ENCODE assay signal across 8 cellular contexts in the genomic region with DNA sequence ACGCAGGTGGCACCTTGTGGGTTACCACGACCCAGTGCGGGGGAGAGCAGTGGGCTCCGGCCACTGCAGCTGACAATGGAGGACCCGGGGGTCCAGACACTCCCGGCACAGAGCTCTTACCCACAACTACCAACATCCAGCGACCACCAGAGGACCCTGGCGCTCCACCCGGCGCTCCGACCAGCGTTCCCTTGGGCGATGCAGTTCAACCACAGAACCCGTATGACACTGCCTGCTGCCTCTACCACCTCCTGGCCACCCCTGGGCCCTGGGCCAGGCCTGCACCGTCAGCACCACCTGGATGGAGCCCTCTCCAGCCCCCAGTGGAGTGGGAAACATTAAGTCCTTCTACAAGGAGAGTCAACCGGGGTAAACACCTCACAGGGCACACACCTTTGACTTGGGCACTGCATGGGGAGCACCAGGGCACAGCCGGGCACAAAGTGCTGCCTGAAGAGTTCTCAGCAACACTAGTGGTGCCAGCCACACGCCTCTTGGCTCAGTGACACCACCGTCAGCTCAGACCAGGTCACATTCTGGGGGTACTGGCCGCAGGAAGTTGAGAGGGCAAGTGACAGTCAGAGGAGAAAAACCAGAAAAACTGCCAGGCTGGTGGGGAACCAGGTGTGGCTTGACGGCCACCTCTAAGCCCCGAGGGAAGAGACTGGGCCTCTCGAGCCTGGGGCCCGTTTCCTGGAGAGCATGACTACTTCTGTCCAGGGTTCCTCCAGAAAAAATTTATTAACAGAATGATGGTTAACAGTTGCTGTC. TPM values are rescaled to one million over a fixed set of nuclear protein-coding genes. Genes with fewer than 3 reads are reported as not detected.
DNase-seq lines count a peak whose midpoint lies in the region; ATAC-seq, FAIRE-seq and TF ChIP-seq lines count a peak whose summit lies in the region.

No MANE protein-coding gene starts in this region.

- H3K27me3 ChIP-seq in astrocyte (ENCODE audit: insufficient read depth, low read length) (no peaks in the 10 kb centered on the region), testis (no peaks in the 10 kb centered on the region)

- TF ChIP-seq CTCF in astrocyte (IDR thresholded peaks at IDR 0.05; ENCODE audit: insufficient read depth, low read depth, low read length) (no peak), testis (IDR thresholded peaks at IDR 0.05) (no peak)

- H3K27ac Mint-ChIP-seq in activated naive CD4-positive, alpha-beta T cell treated with anti-CD3 and anti-CD28 coated beads for 36 hours: peak overlapping the region; percentile 85
- H3K27ac Mint-ChIP-seq in astrocyte (ENCODE audit: unreplicated experiment): peak overlapping the region; percentile 47

- CTCF ChIA-PET in activated naive CD4-positive, alpha-beta T cell treated with anti-CD3 and anti-CD28 coated beads for 36 hours (lab: Charles Lee): interaction anchor here (0.9 to 1.0 kb wide), 3 partner anchors 18 to 22 kb away, joined by 3 to 7 read pairs (median 3); no protein-coding TSS in a partner anchor

- no peaks in the 10 kb centered on the region for H3K27me3 Mint-ChIP-seq in activated naive CD4-positive, alpha-beta T cell treated with anti-CD3 and anti-CD28 coated beads for 36 hours (ENCODE audit: low read depth)
- H3K27me3 Mint-ChIP-seq in astrocyte (ENCODE audit: low read depth, unreplicated experiment): no peaks in the 10 kb centered on the region

- peaks cover 62% of the 10 kb centered on the region for H4K20me1 ChIP-seq in astrocyte (ENCODE audit: insufficient read depth, low read length)

- H2AFZ ChIP-seq in astrocyte (ENCODE audit: low read depth, low read length): no peak overlapping the region

- H3K36me3 Mint-ChIP-seq in activated naive CD4-positive, alpha-beta T cell treated with anti-CD3 and anti-CD28 coated beads for 36 hours (ENCODE audit: low read depth): peaks cover 15% of the 10 kb centered on the region
- H3K36me3 Mint-ChIP-seq in astrocyte (ENCODE audit: low read depth, unreplicated experiment): peaks cover 13% of the 10 kb centered on the region

- H3K36me3 ChIP-seq in astrocyte (ENCODE audit: insufficient read depth, low read length) (no peaks in the 10 kb centered on the region), testis (ENCODE audit: low read depth, missing control alignments) (no peaks in the 10 kb centered on the region)

- ATAC-seq in HG02870 (IDR thresholded peaks at IDR 0.05; ENCODE audit: unreplicated experiment): no peak

- intact Hi-C loops in activated naive CD4-positive, alpha-beta T cell treated with anti-CD3 and anti-CD28 coated beads for 36 hours (cut with micrococcal nuclease): loop anchor here (5.0 kb wide), 3 partner anchors 234 to 611 kb away; a partner anchor contains a TSS
- intact Hi-C loops in testis (cut with DNase I; ENCODE audit: low total_unique reads): no loop called here

- peaks cover 23% of the 10 kb centered on the region for H3K4me1 ChIP-seq in astrocyte (ENCODE audit: insufficient read depth, low read length)
- peaks cover 45% of the 10 kb centered on the region for H3K4me1 ChIP-seq in testis

- H3K4me3 ChIP-seq in astrocyte (ENCODE audit: insufficient read depth, low read depth, low read length): peak overlapping the region; percentile 88
- H3K4me3 ChIP-seq in testis: no peak overlapping the region

- WGBS in testis, 2 donors: 54 to 59% methylated on average over 17 to 24 of the region's 24 CpGs

- H3K27ac ChIP-seq in astrocyte (ENCODE audit: low read depth, low read length) (no peak overlapping the region), testis (peak overlapping the region in 1 of 2 donors; percentile 95)

- peak overlapping the region; percentile 79 for H3K4me3 Mint-ChIP-seq in activated naive CD4-positive, alpha-beta T cell treated with anti-CD3 and anti-CD28 coated beads for 36 hours
- H3K4me3 Mint-ChIP-seq in astrocyte (ENCODE audit: unreplicated experiment): peak overlapping the region; percentile 90

- TF ChIP-seq POLR2A in testis (IDR thresholded peaks at IDR 0.05): no peak

- peaks cover 85% of the 10 kb centered on the region for H3K79me2 ChIP-seq in astrocyte (ENCODE audit: insufficient read depth, low read length)

- H3K9me3 ChIP-seq in astrocyte (ENCODE audit: insufficient read depth, low read depth, low read length) (peaks cover 13% of the 10 kb centered on the region), testis (no peaks in the 10 kb centered on the region)

- H3K9ac ChIP-seq in astrocyte (ENCODE audit: low read length): peak overlapping the region; percentile 93

- peak overlapping the region; percentile 99 for H3K4me2 ChIP-seq in astrocyte (ENCODE audit: low read length)

- DNase-seq in activated naive CD4-positive, alpha-beta T cell treated with anti-CD3 and anti-CD28 coated beads for 36 hours: peak; percentile 29
- DNase-seq in activated naive CD4-positive, alpha-beta T cell (lab: John Stamatoyannopoulos, UW): no peak
- DNase-seq in astrocyte (ENCODE audit: low read depth) (no peak), kidney tubule cell (ENCODE audit: low spot score) (peak; percentile 35), testis (peak; percentile 18), NCI-H187 (lab: John Stamatoyannopoulos, UW) (no peak), SIG-M5 (lab: John Stamatoyannopoulos, UW) (no peak)

- H3K4me1 Mint-ChIP-seq in activated naive CD4-positive, alpha-beta T cell treated with anti-CD3 and anti-CD28 coated beads for 36 hours (ENCODE audit: low read depth): peaks cover 61% of the 10 kb centered on the region
- H3K4me1 Mint-ChIP-seq in astrocyte (ENCODE audit: low read depth, unreplicated experiment): peaks cover 20% of the 10 kb centered on the region

- no peaks in the 10 kb centered on the region for H3K9me3 Mint-ChIP-seq in activated naive CD4-positive, alpha-beta T cell treated with anti-CD3 and anti-CD28 coated beads for 36 hours
- H3K9me3 Mint-ChIP-seq in astrocyte (ENCODE audit: unreplicated experiment): peaks cover 13% of the 10 kb centered on the region

- no peak for FAIRE-seq in astrocyte (lab: Jason Lieb, UNC)

RNA-seq across cellular contexts. Expression of a gene that starts 2.6 kb away (rescaled TPM):
- total RNA-seq in activated naive CD4-positive, alpha-beta T cell treated with anti-CD3 and anti-CD28 coated beads for 36 hours: 100 to 1,000 TPM; 136 to 140 TPM
- 115 and 136 TPM in 2 replicates for total RNA-seq in astrocyte
- total RNA-seq in testis: 100 to 1,000 TPM; 240 to 245 TPM
- polyA plus RNA-seq in testis (ENCODE audit: insufficient read depth, low read depth, low replicate concordance): 72.6 TPM

RNA-seq across cellular contexts. Expression of a gene that starts 43.4 kb away (rescaled TPM):
- 10 to 100 TPM; 25.2 to 29.4 TPM for total RNA-seq in activated naive CD4-positive, alpha-beta T cell treated with anti-CD3 and anti-CD28 coated beads for 36 hours
- total RNA-seq in astrocyte (73.3 and 79.3 TPM in 2 replicates), testis (100 to 1,000 TPM in 1 of 2 donors, 10 to 100 TPM in 1; 94.2 to 129 TPM)
- 71.2 TPM for polyA plus RNA-seq in testis (ENCODE audit: insufficient read depth, low read depth, low replicate concordance)

Comparison
In these comparisons a context has a peak if more than half of its experiments do, and no peak if none do; other contexts are left out.
1. DNase-seq: peak in activated naive CD4-positive, alpha-beta T cell treated with anti-CD3 and anti-CD28 coated beads for 36 hours (single experiment), kidney tubule cell (single experiment) and testis (single experiment); none in activated naive CD4-positive, alpha-beta T cell (0 of 4), astrocyte (single experiment), NCI-H187 (0 of 2) and SIG-M5 (single experiment).